In the genomic region with DNA sequence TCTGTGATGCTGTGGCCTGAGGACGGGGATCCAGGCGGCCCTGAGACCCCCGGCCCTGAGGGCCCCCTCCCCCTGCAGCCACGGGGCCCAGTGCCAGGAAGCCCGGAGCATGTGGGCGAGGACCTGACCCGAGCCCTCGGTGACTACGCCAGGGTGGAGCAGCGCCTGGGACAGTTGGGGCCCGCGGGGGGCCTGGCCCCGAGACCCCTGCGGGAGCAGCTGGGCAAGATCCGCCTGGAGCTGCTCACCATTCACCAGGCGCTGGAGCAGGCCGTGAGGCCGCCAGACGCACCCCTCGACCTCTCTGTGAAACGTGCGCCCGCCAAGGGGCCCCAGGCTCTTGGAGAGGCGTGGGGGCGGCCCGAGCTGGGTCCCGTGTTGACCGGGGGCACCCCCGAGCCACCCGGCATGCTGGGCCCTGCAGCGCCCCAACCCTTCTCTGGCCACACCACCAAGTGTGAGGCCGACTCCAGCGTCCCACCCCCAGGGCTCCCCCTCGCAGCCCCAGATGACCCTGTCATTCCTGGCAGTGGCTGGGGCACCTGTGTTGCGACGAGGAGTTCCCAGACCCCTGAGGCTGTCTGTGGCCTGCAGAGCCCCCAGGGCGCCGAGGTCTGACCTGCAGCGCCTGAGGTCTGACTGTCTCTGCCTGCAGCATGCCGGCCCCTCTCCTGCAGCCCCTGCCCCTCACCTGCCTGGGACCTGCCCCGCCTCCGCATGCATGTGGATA, we compare ENCODE assay signal across 1 cellular context.
A peak's percentile ranks its signal among the peaks of the same experiment; 100 is the strongest.
TF ChIP-seq lines count a peak whose summit lies in the region.

No MANE protein-coding gene starts in this region.

TF ChIP-seq in K562, 482 proteins besides CTCF, POLR2A, EP300 and RAD21:
- no peak for TF ChIP-seq NCOA6 (IDR thresholded peaks at IDR 0.05)
- TF ChIP-seq, protein P1, sequence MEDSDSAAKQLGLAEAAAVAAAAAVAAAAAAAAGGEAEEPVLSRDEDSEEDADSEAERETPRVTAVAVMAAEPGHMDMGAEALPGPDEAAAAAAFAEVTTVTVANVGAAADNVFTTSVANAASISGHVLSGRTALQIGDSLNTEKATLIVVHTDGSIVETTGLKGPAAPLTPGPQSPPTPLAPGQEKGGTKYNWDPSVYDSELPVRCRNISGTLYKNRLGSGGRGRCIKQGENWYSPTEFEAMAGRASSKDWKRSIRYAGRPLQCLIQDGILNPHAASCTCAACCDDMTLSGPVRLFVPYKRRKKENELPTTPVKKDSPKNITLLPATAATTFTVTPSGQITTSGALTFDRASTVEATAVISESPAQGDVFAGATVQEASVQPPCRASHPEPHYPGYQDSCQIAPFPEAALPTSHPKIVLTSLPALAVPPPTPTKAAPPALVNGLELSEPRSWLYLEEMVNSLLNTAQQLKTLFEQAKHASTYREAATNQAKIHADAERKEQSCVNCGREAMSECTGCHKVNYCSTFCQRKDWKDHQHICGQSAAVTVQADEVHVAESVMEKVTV (CRISPR knock-in tag; IDR thresholded peaks at IDR 0.05): no peak
- no peak for TF ChIP-seq HNRNPUL1 (IDR thresholded peaks at IDR 0.05; ENCODE audit: low read length)
- no peak for TF ChIP-seq CBFA2T3 (IDR thresholded peaks at IDR 0.05)
- TF ChIP-seq, protein P2, sequence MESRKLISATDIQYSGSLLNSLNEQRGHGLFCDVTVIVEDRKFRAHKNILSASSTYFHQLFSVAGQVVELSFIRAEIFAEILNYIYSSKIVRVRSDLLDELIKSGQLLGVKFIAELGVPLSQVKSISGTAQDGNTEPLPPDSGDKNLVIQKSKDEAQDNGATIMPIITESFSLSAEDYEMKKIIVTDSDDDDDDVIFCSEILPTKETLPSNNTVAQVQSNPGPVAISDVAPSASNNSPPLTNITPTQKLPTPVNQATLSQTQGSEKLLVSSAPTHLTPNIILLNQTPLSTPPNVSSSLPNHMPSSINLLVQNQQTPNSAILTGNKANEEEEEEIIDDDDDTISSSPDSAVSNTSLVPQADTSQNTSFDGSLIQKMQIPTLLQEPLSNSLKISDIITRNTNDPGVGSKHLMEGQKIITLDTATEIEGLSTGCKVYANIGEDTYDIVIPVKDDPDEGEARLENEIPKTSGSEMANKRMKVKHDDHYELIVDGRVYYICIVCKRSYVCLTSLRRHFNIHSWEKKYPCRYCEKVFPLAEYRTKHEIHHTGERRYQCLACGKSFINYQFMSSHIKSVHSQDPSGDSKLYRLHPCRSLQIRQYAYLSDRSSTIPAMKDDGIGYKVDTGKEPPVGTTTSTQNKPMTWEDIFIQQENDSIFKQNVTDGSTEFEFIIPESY (CRISPR knock-in tag; IDR thresholded peaks at IDR 0.05): peak; percentile 83
- no peak for TF ChIP-seq ETV5 (CRISPR knock-in tag; IDR thresholded peaks at IDR 0.05; ENCODE audit: low read depth)
- TF ChIP-seq NEUROD1 (IDR thresholded peaks at IDR 0.05; ENCODE audit: borderline replicate concordance, low read depth, low read length, partially characterized antibody): no peak
- TF ChIP-seq ESRRB (CRISPR knock-in tag; IDR thresholded peaks at IDR 0.05; ENCODE audit: borderline replicate concordance): no peak
- TF ChIP-seq, protein P3, sequence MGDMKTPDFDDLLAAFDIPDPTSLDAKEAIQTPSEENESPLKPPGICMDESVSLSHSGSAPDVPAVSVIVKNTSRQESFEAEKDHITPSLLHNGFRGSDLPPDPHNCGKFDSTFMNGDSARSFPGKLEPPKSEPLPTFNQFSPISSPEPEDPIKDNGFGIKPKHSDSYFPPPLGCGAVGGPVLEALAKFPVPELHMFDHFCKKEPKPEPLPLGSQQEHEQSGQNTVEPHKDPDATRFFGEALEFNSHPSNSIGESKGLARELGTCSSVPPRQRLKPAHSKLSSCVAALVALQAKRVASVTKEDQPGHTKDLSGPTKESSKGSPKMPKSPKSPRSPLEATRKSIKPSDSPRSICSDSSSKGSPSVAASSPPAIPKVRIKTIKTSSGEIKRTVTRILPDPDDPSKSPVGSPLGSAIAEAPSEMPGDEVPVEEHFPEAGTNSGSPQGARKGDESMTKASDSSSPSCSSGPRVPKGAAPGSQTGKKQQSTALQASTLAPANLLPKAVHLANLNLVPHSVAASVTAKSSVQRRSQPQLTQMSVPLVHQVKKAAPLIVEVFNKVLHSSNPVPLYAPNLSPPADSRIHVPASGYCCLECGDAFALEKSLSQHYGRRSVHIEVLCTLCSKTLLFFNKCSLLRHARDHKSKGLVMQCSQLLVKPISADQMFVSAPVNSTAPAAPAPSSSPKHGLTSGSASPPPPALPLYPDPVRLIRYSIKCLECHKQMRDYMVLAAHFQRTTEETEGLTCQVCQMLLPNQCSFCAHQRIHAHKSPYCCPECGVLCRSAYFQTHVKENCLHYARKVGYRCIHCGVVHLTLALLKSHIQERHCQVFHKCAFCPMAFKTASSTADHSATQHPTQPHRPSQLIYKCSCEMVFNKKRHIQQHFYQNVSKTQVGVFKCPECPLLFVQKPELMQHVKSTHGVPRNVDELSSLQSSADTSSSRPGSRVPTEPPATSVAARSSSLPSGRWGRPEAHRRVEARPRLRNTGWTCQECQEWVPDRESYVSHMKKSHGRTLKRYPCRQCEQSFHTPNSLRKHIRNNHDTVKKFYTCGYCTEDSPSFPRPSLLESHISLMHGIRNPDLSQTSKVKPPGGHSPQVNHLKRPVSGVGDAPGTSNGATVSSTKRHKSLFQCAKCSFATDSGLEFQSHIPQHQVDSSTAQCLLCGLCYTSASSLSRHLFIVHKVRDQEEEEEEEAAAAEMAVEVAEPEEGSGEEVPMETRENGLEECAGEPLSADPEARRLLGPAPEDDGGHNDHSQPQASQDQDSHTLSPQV (IDR thresholded peaks at IDR 0.05): no peak
- TF ChIP-seq DMBX1 (CRISPR knock-in tag; IDR thresholded peaks at IDR 0.05; ENCODE audit: borderline replicate concordance): no peak
- TF ChIP-seq ZBTB7A (IDR thresholded peaks at IDR 0.05; ENCODE audit: borderline replicate concordance, control insufficient read depth, low read depth, low read length): peak; percentile 63
- TF ChIP-seq, protein P4, sequence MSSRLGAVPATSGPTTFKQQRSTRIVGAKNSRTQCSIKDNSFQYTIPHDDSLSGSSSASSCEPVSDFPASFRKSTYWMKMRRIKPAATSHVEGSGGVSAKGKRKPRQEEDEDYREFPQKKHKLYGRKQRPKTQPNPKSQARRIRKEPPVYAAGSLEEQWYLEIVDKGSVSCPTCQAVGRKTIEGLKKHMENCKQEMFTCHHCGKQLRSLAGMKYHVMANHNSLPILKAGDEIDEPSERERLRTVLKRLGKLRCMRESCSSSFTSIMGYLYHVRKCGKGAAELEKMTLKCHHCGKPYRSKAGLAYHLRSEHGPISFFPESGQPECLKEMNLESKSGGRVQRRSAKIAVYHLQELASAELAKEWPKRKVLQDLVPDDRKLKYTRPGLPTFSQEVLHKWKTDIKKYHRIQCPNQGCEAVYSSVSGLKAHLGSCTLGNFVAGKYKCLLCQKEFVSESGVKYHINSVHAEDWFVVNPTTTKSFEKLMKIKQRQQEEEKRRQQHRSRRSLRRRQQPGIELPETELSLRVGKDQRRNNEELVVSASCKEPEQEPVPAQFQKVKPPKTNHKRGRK (tag; IDR thresholded peaks at IDR 0.05): no peak
- TF ChIP-seq ZNF41 (CRISPR knock-in tag; conservative IDR thresholded peaks at IDR 0.05): no peak
- 0 out of 2 replicates have a peak, but pooled peaks have one; percentile 60 for TF ChIP-seq HNRNPL (IDR thresholded peaks at IDR 0.05; ENCODE audit: low read depth, low read length)
- TF ChIP-seq, protein P5, sequence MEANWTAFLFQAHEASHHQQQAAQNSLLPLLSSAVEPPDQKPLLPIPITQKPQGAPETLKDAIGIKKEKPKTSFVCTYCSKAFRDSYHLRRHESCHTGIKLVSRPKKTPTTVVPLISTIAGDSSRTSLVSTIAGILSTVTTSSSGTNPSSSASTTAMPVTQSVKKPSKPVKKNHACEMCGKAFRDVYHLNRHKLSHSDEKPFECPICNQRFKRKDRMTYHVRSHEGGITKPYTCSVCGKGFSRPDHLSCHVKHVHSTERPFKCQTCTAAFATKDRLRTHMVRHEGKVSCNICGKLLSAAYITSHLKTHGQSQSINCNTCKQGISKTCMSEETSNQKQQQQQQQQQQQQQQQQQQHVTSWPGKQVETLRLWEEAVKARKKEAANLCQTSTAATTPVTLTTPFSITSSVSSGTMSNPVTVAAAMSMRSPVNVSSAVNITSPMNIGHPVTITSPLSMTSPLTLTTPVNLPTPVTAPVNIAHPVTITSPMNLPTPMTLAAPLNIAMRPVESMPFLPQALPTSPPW (CRISPR knock-in tag; IDR thresholded peaks at IDR 0.05): no peak
- no peak for TF ChIP-seq CHD4 (IDR thresholded peaks at IDR 0.05; ENCODE audit: insufficient read depth, insufficient replicate concordance, low read depth, low read length, poor library complexity, severe bottlenecking)
- TF ChIP-seq MAFF (IDR thresholded peaks at IDR 0.05; ENCODE audit: low read length): no peak
- TF ChIP-seq, protein P6, sequence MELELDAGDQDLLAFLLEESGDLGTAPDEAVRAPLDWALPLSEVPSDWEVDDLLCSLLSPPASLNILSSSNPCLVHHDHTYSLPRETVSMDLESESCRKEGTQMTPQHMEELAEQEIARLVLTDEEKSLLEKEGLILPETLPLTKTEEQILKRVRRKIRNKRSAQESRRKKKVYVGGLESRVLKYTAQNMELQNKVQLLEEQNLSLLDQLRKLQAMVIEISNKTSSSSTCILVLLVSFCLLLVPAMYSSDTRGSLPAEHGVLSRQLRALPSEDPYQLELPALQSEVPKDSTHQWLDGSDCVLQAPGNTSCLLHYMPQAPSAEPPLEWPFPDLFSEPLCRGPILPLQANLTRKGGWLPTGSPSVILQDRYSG (tag; conservative IDR thresholded peaks at IDR 0.05; ENCODE audit: low read depth): no peak
- no peak for TF ChIP-seq CHD1 (IDR thresholded peaks at IDR 0.05; ENCODE audit: low read length)
- TF ChIP-seq ZNF384 (IDR thresholded peaks at IDR 0.05; ENCODE audit: low read depth, low read length): no peak
- no peak for TF ChIP-seq CHD2 (IDR thresholded peaks at IDR 0.05; ENCODE audit: low read depth, low read length)
- TF ChIP-seq ILK (tag; IDR thresholded peaks at IDR 0.05; ENCODE audit: borderline replicate concordance, low read depth): no peak
